8 cellular contexts compared by ENCODE assay signal in genomic region chr3:146544929-146545528, GRCh38. TPM values are rescaled to one million over a fixed set of nuclear protein-coding genes. Genes with fewer than 3 reads are reported as not detected.
DNase-seq lines count a peak whose midpoint lies in the region; ATAC-seq and TF ChIP-seq lines count a peak whose summit lies in the region.

No MANE protein-coding gene starts in this region.

- H3K4ac ChIP-seq in neuronal stem cell (ENCODE audit: low read length) = no peak overlapping the region

- H3K14ac ChIP-seq in neuronal stem cell (ENCODE audit: low read length) = no peak overlapping the region

- H4K8ac ChIP-seq in neuronal stem cell (ENCODE audit: low read depth, low read length) = no peak overlapping the region

- no peak overlapping the region for H3K23ac ChIP-seq in neuronal stem cell (ENCODE audit: low read depth, low read length, poor library complexity)

- peak overlapping the region; percentile 95 for H3K18ac ChIP-seq in neuronal stem cell (ENCODE audit: low read length)

- no peak for TF ChIP-seq CTCF in KMS-11 (conservative IDR thresholded peaks at IDR 0.05; ENCODE audit: low read depth, low read length)

- no peak for DNase-seq in neuronal stem cell (ENCODE audit: low spot score)
- no peak for DNase-seq in DMS153 treated with DMSO at 0.1 percent for 48 hours (lab: John Stamatoyannopoulos, UW; ENCODE audit: unreplicated experiment)
- no peak for DNase-seq in NCI-H345 (lab: John Stamatoyannopoulos, UW)
- no peak for DNase-seq in SIG-M5 treated with dmso at 0.1 percent for 504 hours (lab: John Stamatoyannopoulos, UW; ENCODE audit: unreplicated experiment)

- H2AK5ac ChIP-seq in neuronal stem cell (ENCODE audit: low read depth, low read length) = no peak overlapping the region

- no peak for ATAC-seq in HG03025 (IDR thresholded peaks at IDR 0.05; ENCODE audit: low FRiP score, unreplicated experiment)

- H4K91ac ChIP-seq in neuronal stem cell (ENCODE audit: low read depth, low read length, poor library complexity) = no peak overlapping the region

- H3K79me1 ChIP-seq in neuronal stem cell (ENCODE audit: low read depth, low read length) = no peaks in the 10 kb centered on the region

- H3K27ac ChIP-seq in KMS-11 (peak overlapping the region; percentile 77), ectodermal cell (ENCODE audit: insufficient read depth, low read depth, low read length, poor library complexity, severe bottlenecking) (no peak overlapping the region), neuronal stem cell (replicated peaks; ENCODE audit: low read length) (no peak overlapping the region)

- H2AFZ ChIP-seq in KMS-11 (ENCODE audit: low read depth) = peak overlapping the region; percentile 77
- H2AFZ ChIP-seq in neuronal stem cell (ENCODE audit: low read length) = peak overlapping the region; percentile 98

- peaks cover 46% of the 10 kb centered on the region for H3K79me2 ChIP-seq in KMS-11 (ENCODE audit: insufficient read depth, low read depth)

- no peak overlapping the region for H2BK12ac ChIP-seq in neuronal stem cell (ENCODE audit: low read length)

- no peak overlapping the region for H2BK120ac ChIP-seq in neuronal stem cell (ENCODE audit: low read depth, low read length)

- H3K27me3 ChIP-seq in KMS-11 (ENCODE audit: insufficient read depth, low read depth) (no peaks in the 10 kb centered on the region), ectodermal cell (ENCODE audit: control insufficient read depth, insufficient read depth, low read length, poor library complexity, severe bottlenecking) (no peaks in the 10 kb centered on the region), neuronal stem cell (ENCODE audit: control insufficient read depth in 3 of 3, insufficient read depth in 3 of 3, low read depth in 1 of 3, low read length in 3 of 3) (no peaks in the 10 kb centered on the region)

- WGBS in ectodermal cell, 2 experiments = 56 to 63% methylated on average over 6 to 7 of the region's 8 CpGs
- no CpG with 5 or more reads among the region's 8 CpGs for WGBS in neuronal stem cell (ENCODE audit: extremely low coverage in 2 of 2, insufficient read length in 2 of 2, insufficient replicate concordance in 1 of 2), 2 donors

- H3K4me2 ChIP-seq in KMS-11 (peak overlapping the region; percentile 97), neuronal stem cell (ENCODE audit: insufficient read depth, low read length, poor library complexity, severe bottlenecking) (peak overlapping the region; percentile 77)

- no peaks in the 10 kb centered on the region for H4K20me1 ChIP-seq in KMS-11 (ENCODE audit: insufficient read depth)

- no peak overlapping the region for H2BK15ac ChIP-seq in neuronal stem cell (ENCODE audit: low read length)

- H3K9me3 ChIP-seq in ES-I3 (ENCODE audit: control insufficient read depth, insufficient read depth, low read length) (no peaks in the 10 kb centered on the region), ectodermal cell (ENCODE audit: control insufficient read depth, low read length) (no peaks in the 10 kb centered on the region), neuronal stem cell (replicated peaks in 1 of 2; ENCODE audit: control insufficient read depth in 2 of 2, insufficient read depth in 1 of 2, low read depth in 1 of 2, low read length in 2 of 2) (no peaks in the 10 kb centered on the region)

- H3K4me3 ChIP-seq in KMS-11 (IDR thresholded peaks at IDR 0.05; ENCODE audit: insufficient read depth, low read depth, low read length) = no peak overlapping the region
- peak overlapping the region; percentile 67 for H3K4me3 ChIP-seq in ectodermal cell (ENCODE audit: insufficient read depth, low read depth, low read length)
- peak overlapping the region; percentile 68 to 81 for H3K4me3 ChIP-seq in neuronal stem cell (ENCODE audit: low read length in 2 of 2)

- H3K4me1 ChIP-seq in ES-I3 (ENCODE audit: insufficient read depth, low read length) (peaks cover 3% of the 10 kb centered on the region; the same call in 1 of the 2 replicates), KMS-11 (ENCODE audit: low read depth, poor library complexity, severe bottlenecking) (peaks cover 84% of the 10 kb centered on the region), ectodermal cell (ENCODE audit: control insufficient read depth, insufficient read depth, low read length) (no peaks in the 10 kb centered on the region), neuronal stem cell (ENCODE audit: control insufficient read depth in 2 of 2, insufficient read depth in 1 of 2, low read depth in 1 of 2, low read length in 2 of 2) (peaks cover 0 to 4% of the 10 kb centered on the region in 2 donors)

- peak overlapping the region; percentile 69; the same call in 1 of the 2 replicates for H3K9ac ChIP-seq in ES-I3 (ENCODE audit: low read depth, low read length)
- H3K9ac ChIP-seq in KMS-11 = peak overlapping the region; percentile 85
- H3K9ac ChIP-seq in neuronal stem cell (ENCODE audit: low read depth, low read length, poor library complexity) = no peak overlapping the region

- H2BK5ac ChIP-seq in neuronal stem cell (ENCODE audit: low read length) = no peak overlapping the region

- H3K36me3 ChIP-seq in ES-I3 (ENCODE audit: insufficient read depth, low read length) (no peaks in the 10 kb centered on the region), KMS-11 (ENCODE audit: insufficient read depth) (no peaks in the 10 kb centered on the region), ectodermal cell (ENCODE audit: control insufficient read depth, insufficient read depth, low read length) (no peaks in the 10 kb centered on the region), neuronal stem cell (replicated peaks in 1 of 2; ENCODE audit: control insufficient read depth in 2 of 2, insufficient read depth in 2 of 2, low read length in 2 of 2) (peaks cover 0 to 5% of the 10 kb centered on the region in 2 donors)

RNA-seq across cellular contexts. Expression of gene PLSCR1, which starts 0.6 kb away (rescaled TPM):
- polyA plus RNA-seq in ectodermal cell (2013, experiment 1 of 4) = 13.7 TPM
- polyA plus RNA-seq in ectodermal cell (2013, experiment 2 of 4) = 16.0 TPM
- polyA plus RNA-seq in ectodermal cell (2013, experiment 3 of 4) = 13.8 TPM
- polyA plus RNA-seq in ectodermal cell (2013, experiment 4 of 4) = 12.0 TPM
- polyA plus RNA-seq in neuronal stem cell (2013, experiment 1 of 2) = 10.7 TPM
- 11.0 TPM for polyA plus RNA-seq in neuronal stem cell (2013, experiment 2 of 2)
